In genomic region chr19:7393934-7394508, GRCh38 we compare ENCODE assay signal across 8 cellular contexts. TPM values are rescaled to one million over a fixed set of nuclear protein-coding genes. Genes with fewer than 3 reads are reported as not detected.
DNase-seq lines count a peak whose midpoint lies in the region; ATAC-seq and TF ChIP-seq lines count a peak whose summit lies in the region.

No MANE protein-coding gene starts in this region.

- in situ Hi-C loops in brain microvascular endothelial cell (cut with HindIII; ENCODE audit: low pct_ligation_motif_present, low sequenced_read_pairs): no loop called here

- TF ChIP-seq POLR2A in uterus (IDR thresholded peaks at IDR 0.05): no peak

- H3K4me3 ChIP-seq in cardiac muscle cell (peak overlapping the region; percentile 50), brain microvascular endothelial cell (ENCODE audit: low read depth, low read length) (peak overlapping the region; percentile 88), mesodermal cell (ENCODE audit: extremely low read depth, insufficient read depth, low read length, poor library complexity, severe bottlenecking) (peak overlapping the region; percentile 99), uterus (peak overlapping the region; percentile 90 to 99)

- H3K27ac ChIP-seq in cardiac muscle cell (no peak overlapping the region), brain microvascular endothelial cell (no peak overlapping the region), mesodermal cell (ENCODE audit: low read depth, low read length, severe bottlenecking) (no peak overlapping the region), uterus (peak overlapping the region; percentile 67 to 81)

- no peaks in the 10 kb centered on the region for H3K9me3 ChIP-seq in cardiac muscle cell (ENCODE audit: low read depth)
- no peaks in the 10 kb centered on the region for H3K9me3 ChIP-seq in mesodermal cell (ENCODE audit: control insufficient read depth, low read length)
- no peaks in the 10 kb centered on the region for H3K9me3 ChIP-seq in uterus

- H3K36me3 ChIP-seq in cardiac muscle cell (no peaks in the 10 kb centered on the region), brain microvascular endothelial cell (replicated peaks) (no peaks in the 10 kb centered on the region), mesodermal cell (ENCODE audit: control insufficient read depth, insufficient read depth, low read length) (no peaks in the 10 kb centered on the region), uterus (no peaks in the 10 kb centered on the region)

- ATAC-seq in Right ventricle myocardium inferior: no peak
- ATAC-seq in HG03139 (IDR thresholded peaks at IDR 0.05; ENCODE audit: unreplicated experiment): no peak

- H3K27me3 ChIP-seq in cardiac muscle cell: no peaks in the 10 kb centered on the region
- no peaks in the 10 kb centered on the region for H3K27me3 ChIP-seq in brain microvascular endothelial cell (replicated peaks)
- no peaks in the 10 kb centered on the region for H3K27me3 ChIP-seq in uterus

- WGBS in mesodermal cell (ENCODE audit: insufficient coverage in 2 of 2), 2 experiments: 69 to 81% methylated on average over 2 to 3 of the region's 6 CpGs

- DNase-seq in cardiac muscle cell (ENCODE audit: low read depth in 1 of 2, low spot score in 1 of 2) (peak in 1 of 2 donors; percentile 18), Right ventricle myocardium inferior (ENCODE audit: missing footprints) (no peak), brain microvascular endothelial cell (no peak), uterus (no peak), posterior cingulate gyrus (no peak), SHP77 (lab: John Stamatoyannopoulos, UW) (no peak)

- intact Hi-C loops in Right ventricle myocardium inferior (cut with DNase I): no loop called here
- intact Hi-C loops in uterus (cut with DNase I; ENCODE audit: low total_unique reads): no loop called here
- intact Hi-C loops in posterior cingulate gyrus (cut with DNase I): no loop called here

- peaks cover 4% of the 10 kb centered on the region for H3K4me1 ChIP-seq in cardiac muscle cell (ENCODE audit: low read depth)
- H3K4me1 ChIP-seq in mesodermal cell (ENCODE audit: control insufficient read depth, insufficient read depth, low read length, poor library complexity, severe bottlenecking): peaks cover 11% of the 10 kb centered on the region
- H3K4me1 ChIP-seq in uterus: no peaks in the 10 kb centered on the region

- TF ChIP-seq CTCF in cardiac muscle cell (IDR thresholded peaks at IDR 0.05; ENCODE audit: low read depth, low read length): no peak
- no peak for TF ChIP-seq CTCF in brain microvascular endothelial cell (IDR thresholded peaks at IDR 0.05; ENCODE audit: low read depth, low read length, missing control alignments)
- no peak for TF ChIP-seq CTCF in uterus (IDR thresholded peaks at IDR 0.05)

RNA-seq across cellular contexts. Expression of gene ARHGEF18, which starts 45.3 kb away (rescaled TPM):
- total RNA-seq in cardiac muscle cell (26.2 and 31.9 TPM in 2 replicates), Right ventricle myocardium inferior (8.5 TPM), uterus (10 to 100 TPM in 2 of 4 donors, 1 to 10 TPM in 2; 2.6 to 36.4 (median 18.5) TPM)
- 12.3 and 16.8 TPM in 2 replicates for polyA plus RNA-seq in cardiac muscle cell
- 20.6 TPM for polyA plus RNA-seq in mesodermal cell (2013, experiment 1 of 2)
- 19.5 TPM for polyA plus RNA-seq in mesodermal cell (2013, experiment 2 of 2)

Comparison
In these comparisons a context has a peak if more than half of its experiments do, and no peak if none do; other contexts are left out.
1. H3K27ac ChIP-seq: peak in uterus (2 of 2); none in cardiac muscle cell (single experiment), brain microvascular endothelial cell (single experiment) and mesodermal cell (single experiment).
2. Peak in every context shown above with its lines, with median percentiles within 50 percentile points of each other: H3K4me3 ChIP-seq.